22 cellular contexts compared by ENCODE assay signal in the genomic region with DNA sequence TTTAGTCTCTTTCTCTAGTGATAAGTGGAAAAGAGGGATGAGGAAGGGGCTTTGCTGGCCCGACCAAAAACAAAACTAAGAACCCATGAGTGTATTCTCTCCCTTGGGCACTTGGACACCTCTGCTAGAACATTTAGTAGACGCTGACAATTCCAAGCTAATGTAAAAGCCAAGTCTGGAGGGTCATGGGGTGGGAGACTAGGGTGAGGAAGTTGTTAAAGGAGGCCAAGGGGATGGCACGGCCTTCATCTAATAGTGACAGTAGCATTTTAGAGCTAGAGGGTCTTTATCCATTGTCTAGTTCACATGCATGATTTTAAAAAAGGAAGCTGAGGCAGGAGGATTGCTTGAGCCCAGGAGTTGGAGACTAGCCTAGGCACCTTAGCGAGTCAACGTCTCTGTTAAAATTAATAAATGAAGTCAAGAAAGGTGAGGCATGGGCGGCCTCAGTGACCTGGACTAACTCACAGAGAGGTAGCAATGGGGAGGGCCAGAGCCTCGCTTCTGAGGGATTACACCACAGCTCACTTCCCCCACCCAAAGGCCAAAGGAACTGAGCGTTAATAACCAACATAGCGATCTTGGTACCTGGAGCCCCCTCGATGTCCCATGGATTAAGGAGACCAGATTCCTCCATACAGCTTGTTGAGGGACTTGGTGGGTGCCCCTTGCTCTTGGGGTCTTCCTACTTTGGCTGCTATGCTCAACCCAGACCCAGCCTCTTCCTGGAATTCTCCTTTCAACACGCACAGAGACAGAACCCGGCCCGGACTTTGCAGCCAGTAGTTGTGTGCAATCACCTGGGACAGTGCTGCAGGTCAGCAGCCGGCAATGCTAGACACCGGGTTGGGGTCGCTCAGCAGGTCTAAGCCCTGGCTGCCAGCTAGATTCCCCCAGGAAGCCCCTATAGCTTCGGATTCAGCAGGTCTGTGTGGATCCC.
DNase-seq lines count a peak whose midpoint lies in the region; ATAC-seq and TF ChIP-seq lines count a peak whose summit lies in the region.
"Had no signal": no experiment of that assay in that cellular context is flagged by ENCODE, and none has a peak within 500 bp of the region (broad histone marks: within the 10 kb centered on the region; RNA-seq: fewer than 3 reads in every experiment).

No MANE protein-coding gene starts in this region.

- no peak for ATAC-seq in effector memory CD8-positive, alpha-beta T cell (replicated peaks)
- ATAC-seq in HG02973 (IDR thresholded peaks at IDR 0.05; ENCODE audit: unreplicated experiment): no peak
- no peak for ATAC-seq in HG03196 (IDR thresholded peaks at IDR 0.05; ENCODE audit: unreplicated experiment)
- no peak for ATAC-seq in gastrocnemius medialis

- peak overlapping the region; percentile 90 for H3K27ac ChIP-seq in Karpas-422 (ENCODE audit: low read length)
- H3K27ac ChIP-seq in gastrocnemius medialis: no peak overlapping the region
- H3K27ac ChIP-seq: esophagus muscularis mucosa, transverse colon, VCaP had no signal

- no peak for TF ChIP-seq CTCF in nephron progenitor cell (IDR thresholded peaks at IDR 0.05)
- no peak for TF ChIP-seq CTCF in gastrocnemius medialis (IDR thresholded peaks at IDR 0.05 in 4 of 5, conservative IDR thresholded peaks at IDR 0.05 in 1 of 5)

- in situ Hi-C loops in gastrocnemius medialis (cut with MboI; ENCODE audit: low sequenced_read_pairs in 4 of 4): no loop called here

- H3K36me3 ChIP-seq in Karpas-422 (ENCODE audit: insufficient read depth, low read length) (no peaks in the 10 kb centered on the region), gastrocnemius medialis (no peaks in the 10 kb centered on the region)
- H3K36me3 ChIP-seq: BE2C, transverse colon had no signal

- intact Hi-C loops in gastrocnemius medialis (cut with DNase I; ENCODE audit: low total_unique reads): no loop called here

- peak overlapping the region; percentile 56 for H3K27ac Mint-ChIP-seq in T-helper 1 cell treated with Interleukin-12 subunit alpha and Interleukin-12 subunit beta and Interleukin-4 antibody, amounts not matched to agents 30 μg/mL and 1 μg/mL, for 36 hours
- H3K27ac Mint-ChIP-seq in effector memory CD8-positive, alpha-beta T cell: peak overlapping the region; percentile 92
- peak overlapping the region; percentile 41 for H3K27ac Mint-ChIP-seq in nephron progenitor cell
- H3K27ac Mint-ChIP-seq: activated naive CD8-positive, alpha-beta T cell treated with anti-CD3 and anti-CD28 coated beads, Interleukin-2, amount 10 ng/mL, durations not matched to agents 7 days and 5 days had no signal

- H3K9me2 ChIP-seq in Karpas-422 (replicated peaks; ENCODE audit: insufficient read depth, low read length): no peaks in the 10 kb centered on the region

- TF ChIP-seq POLR2A in gastrocnemius medialis (IDR thresholded peaks at IDR 0.05): no peak

- no peaks in the 10 kb centered on the region for H4K20me1 ChIP-seq in Karpas-422 (ENCODE audit: insufficient read depth, low read depth, low read length)

- H3K9ac ChIP-seq in Karpas-422 (ENCODE audit: low read length): no peak overlapping the region

- no peak overlapping the region for H2AFZ ChIP-seq in Karpas-422 (ENCODE audit: low read length)

- H3K9me3 Mint-ChIP-seq in T-helper 1 cell treated with Interleukin-12 subunit alpha and Interleukin-12 subunit beta and Interleukin-4 antibody, amounts not matched to agents 30 μg/mL and 1 μg/mL, for 36 hours: no peaks in the 10 kb centered on the region
- no peaks in the 10 kb centered on the region for H3K9me3 Mint-ChIP-seq in effector memory CD8-positive, alpha-beta T cell
- H3K9me3 Mint-ChIP-seq in nephron progenitor cell: no peaks in the 10 kb centered on the region
- H3K9me3 Mint-ChIP-seq: activated naive CD8-positive, alpha-beta T cell treated with anti-CD3 and anti-CD28 coated beads, Interleukin-2, amount 10 ng/mL, durations not matched to agents 7 days and 5 days had no signal

- no peak overlapping the region for H3K4me2 ChIP-seq in Karpas-422 (ENCODE audit: low read depth, low read length, poor library complexity, severe bottlenecking)

- H3K27me3 ChIP-seq in Karpas-422 (ENCODE audit: low read length) (no peaks in the 10 kb centered on the region), gastrocnemius medialis (peaks cover 2 to 15% (median 2%) of the 10 kb centered on the region in 3 donors)
- H3K27me3 ChIP-seq: BE2C, esophagus muscularis mucosa, Peyer's patch, transverse colon had no signal

- H3K36me3 Mint-ChIP-seq in T-helper 1 cell treated with Interleukin-12 subunit alpha and Interleukin-12 subunit beta and Interleukin-4 antibody, amounts not matched to agents 30 μg/mL and 1 μg/mL, for 36 hours (ENCODE audit: low read depth): peaks cover 9% of the 10 kb centered on the region
- peaks cover 17% of the 10 kb centered on the region for H3K36me3 Mint-ChIP-seq in effector memory CD8-positive, alpha-beta T cell (ENCODE audit: insufficient read depth)
- H3K36me3 Mint-ChIP-seq in nephron progenitor cell (ENCODE audit: low read depth): peaks cover 19% of the 10 kb centered on the region
- H3K36me3 Mint-ChIP-seq: activated CD8-positive, alpha-beta memory T cell treated with anti-CD3 and anti-CD28 coated beads, Interleukin-2, amount 10 ng/mL, durations not matched to agents 7 days and 5 days had no signal

- H3K4me1 Mint-ChIP-seq in T-helper 1 cell treated with Interleukin-12 subunit alpha and Interleukin-12 subunit beta and Interleukin-4 antibody, amounts not matched to agents 30 μg/mL and 1 μg/mL, for 36 hours (ENCODE audit: low read depth): peaks cover 40% of the 10 kb centered on the region
- peaks cover 35 to 41% of the 10 kb centered on the region in 2 donors for H3K4me1 Mint-ChIP-seq in effector memory CD8-positive, alpha-beta T cell (ENCODE audit: low read depth in 2 of 2)
- peaks cover 80% of the 10 kb centered on the region for H3K4me1 Mint-ChIP-seq in nephron progenitor cell

- peaks cover 43% of the 10 kb centered on the region for H3K79me2 ChIP-seq in Karpas-422 (ENCODE audit: low read length)

- H3K4me3 Mint-ChIP-seq in T-helper 1 cell treated with Interleukin-12 subunit alpha and Interleukin-12 subunit beta and Interleukin-4 antibody, amounts not matched to agents 30 μg/mL and 1 μg/mL, for 36 hours: no peak overlapping the region
- H3K4me3 Mint-ChIP-seq in effector memory CD8-positive, alpha-beta T cell: peak overlapping the region; percentile 54 to 62
- H3K4me3 Mint-ChIP-seq in nephron progenitor cell: no peak overlapping the region
- H3K4me3 Mint-ChIP-seq: activated CD8-positive, alpha-beta memory T cell treated with anti-CD3 and anti-CD28 coated beads, Interleukin-2, amount 10 ng/mL, durations not matched to agents 7 days and 5 days; activated naive CD8-positive, alpha-beta T cell treated with anti-CD3 and anti-CD28 coated beads, Interleukin-2, amount 10 ng/mL, durations not matched to agents 7 days and 5 days had no signal

- DNase-seq in T-helper 1 cell (no peak), Karpas-422 (no peak), nephron progenitor cell (no peak), gastrocnemius medialis (no peak)
- DNase-seq in effector memory CD8-positive, alpha-beta T cell: no peak
- DNase-seq: 8988T; activated CD8-positive, alpha-beta memory T cell treated with anti-CD3 and anti-CD28 coated beads, Interleukin-2, amount 10 ng/mL, durations not matched to agents 7 days and 5 days; activated naive CD8-positive, alpha-beta T cell treated with anti-CD3 and anti-CD28 coated beads, Interleukin-2, amount 10 ng/mL, durations not matched to agents 7 days and 5 days; BE2C; DMS79; H7; NCI-H1417 treated with DMSO at 0.1 percent for 48 hours; NCI-H2171; NCI-H748 treated with DMSO at 0.1 percent for 48 hours; stimulated activated naive CD4-positive, alpha-beta T cell treated with Interleukin-2 at 50 U/mL for 16 hours had no signal

- H3K27me3 Mint-ChIP-seq in T-helper 1 cell treated with Interleukin-12 subunit alpha and Interleukin-12 subunit beta and Interleukin-4 antibody, amounts not matched to agents 30 μg/mL and 1 μg/mL, for 36 hours (ENCODE audit: low read depth): no peaks in the 10 kb centered on the region
- no peaks in the 10 kb centered on the region for H3K27me3 Mint-ChIP-seq in effector memory CD8-positive, alpha-beta T cell
- H3K27me3 Mint-ChIP-seq in nephron progenitor cell (ENCODE audit: low read depth, poor library complexity): no peaks in the 10 kb centered on the region
- H3K27me3 Mint-ChIP-seq: activated CD8-positive, alpha-beta memory T cell treated with anti-CD3 and anti-CD28 coated beads, Interleukin-2, amount 10 ng/mL, durations not matched to agents 7 days and 5 days; activated naive CD8-positive, alpha-beta T cell treated with anti-CD3 and anti-CD28 coated beads, Interleukin-2, amount 10 ng/mL, durations not matched to agents 7 days and 5 days had no signal

- H3K4me1 ChIP-seq in Karpas-422 (ENCODE audit: low read length) (peaks cover 89% of the 10 kb centered on the region), gastrocnemius medialis (no peaks in the 10 kb centered on the region)
- H3K4me1 ChIP-seq: BE2C had no signal

- H3K4me3 ChIP-seq in Karpas-422 (ENCODE audit: low read length) (no peak overlapping the region), gastrocnemius medialis (no peak overlapping the region)
- H3K4me3 ChIP-seq: esophagus muscularis mucosa, Peyer's patch, transverse colon had no signal

- H3K9me3 ChIP-seq in Karpas-422 (ENCODE audit: low read length) (no peaks in the 10 kb centered on the region), gastrocnemius medialis (no peaks in the 10 kb centered on the region)
- H3K9me3 ChIP-seq: BE2C, esophagus muscularis mucosa, Peyer's patch, transverse colon had no signal

Comparison
In these comparisons a context has a peak if more than half of its experiments do, and no peak if none do; other contexts are left out.
1. H3K27ac Mint-ChIP-seq: peak in every context shown above with its lines; median percentile 92 in effector memory CD8-positive, alpha-beta T cell; 56 in T-helper 1 cell treated with Interleukin-12 subunit alpha and Interleukin-12 subunit beta and Interleukin-4 antibody, amounts not matched to agents 30 μg/mL and 1 μg/mL, for 36 hours; 41 in nephron progenitor cell.
2. H3K4me3 Mint-ChIP-seq: peak in effector memory CD8-positive, alpha-beta T cell (2 of 2); none in T-helper 1 cell treated with Interleukin-12 subunit alpha and Interleukin-12 subunit beta and Interleukin-4 antibody, amounts not matched to agents 30 μg/mL and 1 μg/mL, for 36 hours (single experiment) and nephron progenitor cell (single experiment).